Comparison of ENCODE assay signal across 8 cellular contexts in genomic region chr5:124806026-124806856, GRCh38. TPM values are rescaled to one million over a fixed set of nuclear protein-coding genes. Genes with fewer than 3 reads are reported as not detected.
DNase-seq lines count a peak whose midpoint lies in the region; ATAC-seq, FAIRE-seq and TF ChIP-seq lines count a peak whose summit lies in the region.

No MANE protein-coding gene starts in this region.

- H3K9me3 Mint-ChIP-seq in CD8-positive, alpha-beta memory T cell, result peaks cover 0 to 19% (median 3%) of the 10 kb centered on the region in 5 donors

- H3K36me3 Mint-ChIP-seq in CD8-positive, alpha-beta memory T cell, result no peaks in the 10 kb centered on the region

- no peak for FAIRE-seq in small intestine (lab: Jason Lieb, UNC)

- no peak overlapping the region for H3K4me3 ChIP-seq in hepatocyte
- H3K4me3 ChIP-seq in small intestine (ENCODE audit: low read depth in 1 of 2, low read length in 2 of 2), result no peak overlapping the region
- H3K4me3 ChIP-seq in vagina, result no peak overlapping the region
- no peak overlapping the region for H3K4me3 ChIP-seq in CD8-positive, alpha-beta memory T cell (ENCODE audit: low read length)

- no peak for TF ChIP-seq POLR2A in vagina (IDR thresholded peaks at IDR 0.05)

- DNase-seq in AG08395 (ENCODE audit: low spot score) (peak; percentile 35), NCI-H187 (lab: John Stamatoyannopoulos, UW) (peak; percentile 82 to 91), amygdala (lab: John Stamatoyannopoulos, UW) (peak in 43 of 56 donors; percentile 2 to 89 (median 32)), hepatocyte (ENCODE audit: low spot score) (peak; percentile 90), small intestine (peak; percentile 89), vagina (ENCODE audit: extremely low spot score in 2 of 2) (no peak)
- DNase-seq in CD8-positive, alpha-beta memory T cell, result no peak

- no peak overlapping the region for H3K27ac Mint-ChIP-seq in CD8-positive, alpha-beta memory T cell

- no peaks in the 10 kb centered on the region for H4K20me1 ChIP-seq in hepatocyte (ENCODE audit: insufficient read depth, poor library complexity, severe bottlenecking)

- TF ChIP-seq CTCF in hepatocyte (IDR thresholded peaks at IDR 0.05; ENCODE audit: poor library complexity), result no peak
- no peak for TF ChIP-seq CTCF in vagina (IDR thresholded peaks at IDR 0.05)

- POLR2A ChIA-PET in CD8-positive, alpha-beta memory T cell (lab: Charles Lee), result no interaction called here

- H3K4me2 ChIP-seq in hepatocyte, result peak overlapping the region; percentile 17

- whole genome bisulfite sequencing in hepatocyte (ENCODE audit: low lambda C conversion rate, missing lambda C conversion rate), result 40% methylated on average over 11 of the region's 11 CpGs
- 34 to 48% (median 37%) methylated on average over 11 of the region's 11 CpGs for WGBS in small intestine, 3 donors

- H3K4me1 Mint-ChIP-seq in CD8-positive, alpha-beta memory T cell, result no peaks in the 10 kb centered on the region

- H3K9me3 ChIP-seq in hepatocyte (ENCODE audit: low read depth) (no peaks in the 10 kb centered on the region), small intestine (ENCODE audit: control insufficient read depth, low read depth) (no peaks in the 10 kb centered on the region), vagina (no peaks in the 10 kb centered on the region)
- H3K9me3 ChIP-seq in CD8-positive, alpha-beta memory T cell (ENCODE audit: low read length), result no peaks in the 10 kb centered on the region

- no peak overlapping the region for H3K4me3 Mint-ChIP-seq in CD8-positive, alpha-beta memory T cell

- H3K9me2 ChIP-seq in hepatocyte (replicated peaks; ENCODE audit: insufficient read depth), result no peaks in the 10 kb centered on the region

- no peaks in the 10 kb centered on the region for H3K79me2 ChIP-seq in hepatocyte

- no peaks in the 10 kb centered on the region for H3K36me3 ChIP-seq in hepatocyte (replicated peaks; ENCODE audit: insufficient read depth, low read depth)
- H3K36me3 ChIP-seq in small intestine (ENCODE audit: control insufficient read depth in 2 of 2, insufficient read depth in 2 of 2, low read length in 2 of 2), result no peaks in the 10 kb centered on the region
- no peaks in the 10 kb centered on the region for H3K36me3 ChIP-seq in vagina
- H3K36me3 ChIP-seq in CD8-positive, alpha-beta memory T cell (ENCODE audit: insufficient read depth, low read length), result no peaks in the 10 kb centered on the region

- no peaks in the 10 kb centered on the region for H3K27me3 ChIP-seq in hepatocyte
- no peaks in the 10 kb centered on the region for H3K27me3 ChIP-seq in small intestine (ENCODE audit: control insufficient read depth in 2 of 2, insufficient read depth in 2 of 2, low read length in 2 of 2)
- H3K27me3 ChIP-seq in vagina, result no peaks in the 10 kb centered on the region
- no peaks in the 10 kb centered on the region for H3K27me3 ChIP-seq in CD8-positive, alpha-beta memory T cell (ENCODE audit: insufficient read depth, low read length, poor library complexity, severe bottlenecking)

- intact Hi-C loops in vagina (cut with DNase I), result no loop called here

- H3K27ac ChIP-seq in hepatocyte (peak overlapping the region; percentile 28), small intestine (ENCODE audit: low read depth in 1 of 2, low read length in 1 of 2) (peak overlapping the region in 1 of 2 donors; percentile 26), vagina (no peak overlapping the region)
- H3K27ac ChIP-seq in CD8-positive, alpha-beta memory T cell (ENCODE audit: low read depth, low read length), result no peak overlapping the region

- H2AFZ ChIP-seq in hepatocyte, result peak overlapping the region; percentile 12

- ATAC-seq in HG02798 (IDR thresholded peaks at IDR 0.05; ENCODE audit: poor library complexity, unreplicated experiment), result no peak

- peaks cover 26% of the 10 kb centered on the region for H3K4me1 ChIP-seq in hepatocyte (ENCODE audit: insufficient read depth)
- peaks cover 0 to 3% of the 10 kb centered on the region in 2 donors for H3K4me1 ChIP-seq in small intestine (ENCODE audit: control insufficient read depth in 2 of 2, insufficient read depth in 1 of 2, low read depth in 1 of 2, low read length in 1 of 2)
- peaks cover 16% of the 10 kb centered on the region for H3K4me1 ChIP-seq in vagina
- no peaks in the 10 kb centered on the region for H3K4me1 ChIP-seq in CD8-positive, alpha-beta memory T cell (ENCODE audit: insufficient read depth, low read length)

- H3K27me3 Mint-ChIP-seq in CD8-positive, alpha-beta memory T cell, result peaks cover 0 to 3% of the 10 kb centered on the region in 2 donors

- CTCF ChIA-PET in CD8-positive, alpha-beta memory T cell (lab: Charles Lee), result no interaction called here

RNA-seq across cellular contexts. Expression of gene ZNF608, which starts 59.8 kb away (rescaled TPM):
- total RNA-seq in hepatocyte, result 28.5 and 30.0 TPM in 2 replicates
- polyA plus RNA-seq in hepatocyte, result 12.4 and 19.8 TPM in 2 replicates
- polyA plus RNA-seq in small intestine, result 10 to 100 TPM in 2 of 3 donors, 1 to 10 TPM in 1; 5.7 to 13.7 (median 11.6) TPM
- total RNA-seq in vagina, result 20.6 TPM
- not detected for total RNA-seq in CD8-positive, alpha-beta memory T cell
- polyA plus RNA-seq in CD8-positive, alpha-beta memory T cell, result not detected

Comparison
In these comparisons a context has a peak if more than half of its experiments do, and no peak if none do; other contexts are left out.
1. DNase-seq: peak in AG08395 (single experiment), NCI-H187 (2 of 2), amygdala (43 of 56), hepatocyte (single experiment) and small intestine (single experiment); none in vagina (0 of 2) and CD8-positive, alpha-beta memory T cell (0 of 5).
2. RNA of gene ZNF608, which starts 59.8 kb away (total RNA-seq): 28.5 to 30.0 TPM in hepatocyte and 20.6 TPM in vagina (single experiment); not detected in CD8-positive, alpha-beta memory T cell; every median in the first group is over 10 times any median in the second.